In genomic region chr11:123556633-123557032, GRCh38 we compare ENCODE assay signal across 21 cellular contexts.
DNase-seq lines count a peak whose midpoint lies in the region; TF ChIP-seq lines count a peak whose summit lies in the region.
"Had no signal": no experiment of that assay in that cellular context is flagged by ENCODE, and none has a peak within 500 bp of the region (broad histone marks: within the 10 kb centered on the region; RNA-seq: fewer than 3 reads in every experiment).

No MANE protein-coding gene starts in this region.

- H3K4me3 ChIP-seq in left ventricle myocardium inferior (no peak overlapping the region), right atrium auricular region (no peak overlapping the region), adrenal gland (no peak overlapping the region)
- H3K4me3 ChIP-seq: A549; BLaER1 treated with 17β-estradiol and CSF1 and Interleukin-3, amounts not matched to agents 10 nM and 100 nM had no signal

- H3K36me3 ChIP-seq in left ventricle myocardium inferior, result no peaks in the 10 kb centered on the region
- H3K36me3 ChIP-seq in right atrium auricular region, result no peaks in the 10 kb centered on the region
- H3K36me3 ChIP-seq in adrenal gland (replicated peaks in 1 of 2), result no peaks in the 10 kb centered on the region
- H3K36me3 ChIP-seq: BLaER1 treated with 17β-estradiol and CSF1 and Interleukin-3, amounts not matched to agents 10 nM and 100 nM had no signal

- H3K9me3 ChIP-seq in left ventricle myocardium inferior (replicated peaks) (no peaks in the 10 kb centered on the region), right atrium auricular region (no peaks in the 10 kb centered on the region), adrenal gland (replicated peaks in 1 of 3) (no peaks in the 10 kb centered on the region)
- H3K9me3 ChIP-seq: A549; BLaER1 treated with 17β-estradiol and CSF1 and Interleukin-3, amounts not matched to agents 10 nM and 100 nM; Caco-2 had no signal

- in situ Hi-C loops in G401 (cut with HindIII; ENCODE audit: low sequenced_read_pairs), result no loop called here

- intact Hi-C loops in left ventricle myocardium inferior (cut with micrococcal nuclease) (no loop called here), adrenal gland (cut with DNase I) (no loop called here), head of caudate nucleus (cut with DNase I) (no loop called here)

- TF ChIP-seq POLR2A in adrenal gland (IDR thresholded peaks at IDR 0.05), result no peak

- 82 to 88% (median 88%) methylated on average over 7 of the region's 7 CpGs for WGBS in adrenal gland, 4 donors

- no peak for TF ChIP-seq CTCF in left ventricle myocardium inferior (IDR thresholded peaks at IDR 0.05; ENCODE audit: borderline replicate concordance)
- TF ChIP-seq CTCF in right atrium auricular region (IDR thresholded peaks at IDR 0.05), result no peak
- TF ChIP-seq CTCF in adrenal gland (IDR thresholded peaks at IDR 0.05), result no peak

- H3K27ac ChIP-seq in left ventricle myocardium inferior (replicated peaks) (peak overlapping the region; percentile 65), right atrium auricular region (no peak overlapping the region), adrenal gland (peak overlapping the region in 3 of 5 donors; percentile 84 to 92 (median 91))
- H3K27ac ChIP-seq: 22Rv1; A549; BLaER1 treated with 17β-estradiol and CSF1 and Interleukin-3, amounts not matched to agents 10 nM and 100 nM; C4-2B had no signal

- peaks cover 5% of the 10 kb centered on the region for H3K27me3 ChIP-seq in left ventricle myocardium inferior (ENCODE audit: low read depth)
- no peaks in the 10 kb centered on the region for H3K27me3 ChIP-seq in right atrium auricular region
- no peaks in the 10 kb centered on the region for H3K27me3 ChIP-seq in adrenal gland

- DNase-seq in left ventricle myocardium inferior (no peak), right atrium auricular region (ENCODE audit: low spot score) (no peak), G401 (ENCODE audit: low spot score) (peak; percentile 70), adrenal gland (no peak), head of caudate nucleus (no peak), DMS 273 treated with DMSO at 0.1 percent for 48 hours (lab: John Stamatoyannopoulos, UW) (no peak)
- DNase-seq: AML-193; Caco-2; Calu3; CD4-positive, alpha-beta T cell; CD8-positive, alpha-beta T cell; DMS153; DMS53; DMS79; DND-41; EL; GF-D8 had no signal

- H3K4me1 ChIP-seq in left ventricle myocardium inferior (peaks cover 22% of the 10 kb centered on the region), right atrium auricular region (peaks cover 0 to 16% of the 10 kb centered on the region in 2 donors), adrenal gland (replicated peaks in 1 of 2) (peaks cover 38 to 54% of the 10 kb centered on the region in 2 donors)
- H3K4me1 ChIP-seq: Caco-2 had no signal

Comparison
In these comparisons a context has a peak if more than half of its experiments do, and no peak if none do; other contexts are left out.
1. H3K27ac ChIP-seq: peak in left ventricle myocardium inferior (single experiment) and adrenal gland (3 of 5); none in right atrium auricular region (0 of 2).